10 cellular contexts compared by ENCODE assay signal in the genomic region with DNA sequence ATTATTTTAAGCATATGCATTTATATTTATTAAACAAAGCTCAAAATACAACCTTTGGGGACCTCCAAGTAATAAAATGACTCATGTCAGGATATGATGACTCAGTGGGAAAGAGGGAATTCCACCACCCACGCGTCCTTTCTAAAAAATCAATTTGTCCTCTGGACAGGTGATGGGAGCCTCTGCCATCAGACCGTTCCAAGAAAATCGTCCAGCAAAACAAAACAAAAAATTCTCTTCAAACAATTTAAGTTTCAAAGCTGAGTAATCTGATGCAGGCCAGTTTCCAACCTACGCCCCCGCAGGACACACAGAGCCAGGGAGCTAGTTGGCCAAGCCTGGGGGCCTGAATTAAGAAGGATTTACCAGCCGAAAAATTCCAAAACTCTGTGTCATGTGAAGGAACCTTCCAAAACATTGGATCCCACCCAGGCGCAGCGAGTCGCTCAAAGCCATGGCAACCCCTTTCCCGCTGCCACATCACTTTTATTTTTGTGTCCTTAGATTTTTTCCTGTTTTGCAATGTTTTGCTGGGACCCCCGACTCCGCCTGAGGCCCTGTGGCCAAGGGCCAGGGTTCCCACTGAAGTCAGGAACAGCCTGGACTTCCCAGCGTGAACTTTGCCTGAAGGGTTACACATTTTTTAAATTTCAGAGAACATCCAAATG.
A peak's percentile ranks its signal among the peaks of the same experiment; 100 is the strongest.
DNase-seq lines count a peak whose midpoint lies in the region; ATAC-seq and TF ChIP-seq lines count a peak whose summit lies in the region.
"Had no signal": no experiment of that assay in that cellular context is flagged by ENCODE, and none has a peak within 500 bp of the region (broad histone marks: within the 10 kb centered on the region; RNA-seq: fewer than 3 reads in every experiment).

No MANE protein-coding gene starts in this region.

- H3K4me1 Mint-ChIP-seq in activated CD4-positive, alpha-beta T cell treated with anti-CD3 and anti-CD28 coated beads for 36 hours, result peaks cover 46% of the 10 kb centered on the region
- peaks cover 7 to 23% (median 11%) of the 10 kb centered on the region in 4 donors for H3K4me1 Mint-ChIP-seq in naive thymus-derived CD8-positive, alpha-beta T cell

- no peak for TF ChIP-seq CTCF in lower leg skin (IDR thresholded peaks at IDR 0.05)
- no peak for TF ChIP-seq CTCF in tibial nerve (IDR thresholded peaks at IDR 0.05)

- H3K27ac ChIP-seq in tibial nerve, result peak overlapping the region; percentile 39 to 70 (median 66)
- H3K27ac ChIP-seq: VCaP had no signal

- WGBS in lower leg skin, 2 donors, result 9 to 12% methylated on average over 14 of the region's 14 CpGs
- 8 to 10% methylated on average over 14 of the region's 14 CpGs for WGBS in tibial nerve, 2 donors

- H3K27me3 ChIP-seq in tibial nerve, result no peaks in the 10 kb centered on the region

- POLR2A ChIA-PET in activated CD4-positive, alpha-beta T cell treated with anti-CD3 and anti-CD28 coated beads for 36 hours (lab: Charles Lee), result no interaction called here
- POLR2A ChIA-PET in naive thymus-derived CD8-positive, alpha-beta T cell (lab: Charles Lee), result no interaction called here

- TF ChIP-seq POLR2A in lower leg skin (IDR thresholded peaks at IDR 0.05), result no peak
- no peak for TF ChIP-seq POLR2A in tibial nerve (IDR thresholded peaks at IDR 0.05)

- peaks cover 0 to 53% (median 17%) of the 10 kb centered on the region in 4 donors for H3K4me1 ChIP-seq in tibial nerve

- H3K36me3 Mint-ChIP-seq in activated CD4-positive, alpha-beta T cell treated with anti-CD3 and anti-CD28 coated beads for 36 hours (ENCODE audit: low read depth), result peaks cover 70% of the 10 kb centered on the region
- H3K36me3 Mint-ChIP-seq in naive thymus-derived CD8-positive, alpha-beta T cell, result peaks cover 2 to 79% (median 21%) of the 10 kb centered on the region in 3 donors

- intact Hi-C loops in activated CD4-positive, alpha-beta T cell treated with anti-CD3 and anti-CD28 coated beads for 36 hours (cut with DNase I, micrococcal nuclease), result no loop called here
- intact Hi-C loops in lower leg skin (cut with DNase I; ENCODE audit: low total_unique reads), result no loop called here

- DNase-seq in activated CD4-positive, alpha-beta T cell treated with anti-CD3 and anti-CD28 coated beads for 36 hours, result no peak
- DNase-seq in activated CD4-positive, alpha-beta T cell treated with anti-CD3 and anti-CD28 coated beads for 4 hours, result no peak
- DNase-seq in cerebellar cortex (ENCODE audit: low spot score), result peak; percentile 33
- peak; percentile 76 to 92 for DNase-seq in lower leg skin (ENCODE audit: low spot score in 2 of 2)
- peak; percentile 45 to 57 for DNase-seq in tibial nerve (ENCODE audit: low spot score in 2 of 2)
- DNase-seq in naive thymus-derived CD8-positive, alpha-beta T cell, result no peak
- DNase-seq in cerebellar nuclear complex (lab: John Stamatoyannopoulos, UW), result no peak
- DNase-seq in stimulated activated CD4-positive, alpha-beta T cell treated with anti-CD3 and anti-CD28 coated beads, Interleukin-15, amount 100 ng/mL, for 24 hours, result no peak

- peak overlapping the region; percentile 60 for H3K27ac Mint-ChIP-seq in activated CD4-positive, alpha-beta T cell treated with anti-CD3 and anti-CD28 coated beads for 36 hours
- peak overlapping the region in 1 of 10 donors; percentile 35 for H3K27ac Mint-ChIP-seq in naive thymus-derived CD8-positive, alpha-beta T cell
- H3K27ac Mint-ChIP-seq: B cell had no signal

- no peak for ATAC-seq in activated CD4-positive, alpha-beta T cell treated with anti-CD3 and anti-CD28 coated beads for 36 hours
- ATAC-seq in naive thymus-derived CD8-positive, alpha-beta T cell, result no peak

- TF ChIP-seq EP300 in tibial nerve (IDR thresholded peaks at IDR 0.05), result peak in 1 of 2 donors; percentile 80

- H3K27me3 Mint-ChIP-seq in activated CD4-positive, alpha-beta T cell treated with anti-CD3 and anti-CD28 coated beads for 36 hours, result no peaks in the 10 kb centered on the region
- H3K27me3 Mint-ChIP-seq in naive thymus-derived CD8-positive, alpha-beta T cell, result no peaks in the 10 kb centered on the region
- H3K27me3 Mint-ChIP-seq: B cell had no signal

- CTCF ChIA-PET in activated CD4-positive, alpha-beta T cell treated with anti-CD3 and anti-CD28 coated beads for 36 hours (lab: Charles Lee), result no interaction called here

- no peaks in the 10 kb centered on the region for H3K36me3 ChIP-seq in tibial nerve

- H3K4me3 Mint-ChIP-seq in activated CD4-positive, alpha-beta T cell treated with anti-CD3 and anti-CD28 coated beads for 36 hours, result no peak overlapping the region
- H3K4me3 Mint-ChIP-seq in naive thymus-derived CD8-positive, alpha-beta T cell, result no peak overlapping the region
- H3K4me3 Mint-ChIP-seq: B cell had no signal

- no peak overlapping the region for H3K4me3 ChIP-seq in lower leg skin (ENCODE audit: low read depth, poor library complexity, severe bottlenecking)
- no peak overlapping the region for H3K4me3 ChIP-seq in tibial nerve

- H3K9me3 ChIP-seq in tibial nerve, result no peaks in the 10 kb centered on the region

- no peaks in the 10 kb centered on the region for H3K9me3 Mint-ChIP-seq in activated CD4-positive, alpha-beta T cell treated with anti-CD3 and anti-CD28 coated beads for 36 hours (ENCODE audit: low read depth)
- H3K9me3 Mint-ChIP-seq in naive thymus-derived CD8-positive, alpha-beta T cell, result no peaks in the 10 kb centered on the region

Comparison
In these comparisons a context has a peak if more than half of its experiments do, and no peak if none do; other contexts are left out.
1. DNase-seq: peak in cerebellar cortex (single experiment), lower leg skin (2 of 2) and tibial nerve (2 of 2); none in activated CD4-positive, alpha-beta T cell treated with anti-CD3 and anti-CD28 coated beads for 36 hours (single experiment), activated CD4-positive, alpha-beta T cell treated with anti-CD3 and anti-CD28 coated beads for 4 hours (0 of 2), naive thymus-derived CD8-positive, alpha-beta T cell (0 of 10), cerebellar nuclear complex (0 of 2) and stimulated activated CD4-positive, alpha-beta T cell treated with anti-CD3 and anti-CD28 coated beads, Interleukin-15, amount 100 ng/mL, for 24 hours (single experiment).